In genomic region chr1:109282952-109283747, GRCh38 we compare ENCODE assay signal across 8 cellular contexts. TPM values are rescaled to one million over a fixed set of nuclear protein-coding genes. Genes with fewer than 3 reads are reported as not detected.
A peak's percentile ranks its signal among the peaks of the same experiment; 100 is the strongest.
DNase-seq lines count a peak whose midpoint lies in the region; ATAC-seq, FAIRE-seq and TF ChIP-seq lines count a peak whose summit lies in the region.

PSRC1 (minus strand) TSS chr1:109283145.

- H3K27me3 ChIP-seq in BLaER1 = no peaks in the 10 kb centered on the region

- H3K4me1 ChIP-seq in BLaER1 = peaks cover 40% of the 10 kb centered on the region

- peak; percentile 92 for ATAC-seq in HG03457 (IDR thresholded peaks at IDR 0.05; ENCODE audit: unreplicated experiment)
- ATAC-seq in left colon = peak; percentile 99

- H3K36me3 ChIP-seq in BLaER1 = peaks cover 25% of the 10 kb centered on the region

- H3K4me3 ChIP-seq in BLaER1 = peak within 1 kb of the TSS; percentile 73
- peak within 1 kb of the TSS; percentile 75 for H3K4me3 ChIP-seq in coronary artery

- H3K27ac ChIP-seq in BLaER1 = peak within 1 kb of the TSS; percentile 85
- H3K27ac ChIP-seq in coronary artery = peak within 1 kb of the TSS; percentile 78 to 89

- peak within 1 kb of the TSS; percentile 74 for H3K9ac ChIP-seq in BLaER1

- H3K9me3 ChIP-seq in BLaER1 = no peaks in the 10 kb centered on the region

- peak within 1 kb of the TSS; percentile 97 for H3K4me2 ChIP-seq in BLaER1

- peak; percentile 45 for TF ChIP-seq CTCF in coronary artery (IDR thresholded peaks at IDR 0.05)

- peak; percentile 97 for FAIRE-seq in GM19239 (lab: Jason Lieb, UNC)

- no peaks in the 10 kb centered on the region for H4K20me1 ChIP-seq in BLaER1

- DNase-seq in GM19239 (ENCODE audit: insufficient read length, low spot score) = peak; percentile 95
- DNase-seq in NCI-H524 treated with DMSO at 0.1 percent for 48 hours (lab: John Stamatoyannopoulos, UW) = peak; percentile 88
- DNase-seq in activated CD4-positive, alpha-beta T cell treated with anti-CD3 and anti-CD28 coated beads for 4 hours = peak; percentile 88 to 91
- peak; percentile 97 for DNase-seq in coronary artery (ENCODE audit: low spot score)
- peak; percentile 97 to 98 for DNase-seq in left colon
- peak; percentile 88 for DNase-seq in stimulated activated CD4-positive, alpha-beta T cell treated with anti-CD3 and anti-CD28 coated beads, Interleukin-1b, Interleukin-23, amount 100 ng/mL, for 48 hours

- intact Hi-C loops in left colon (cut with DNase I, micrococcal nuclease) = no loop called here

RNA-seq across cellular contexts. Expression of gene PSRC1, which starts in this region (rescaled TPM):
- total RNA-seq in left colon = 1 to 10 TPM; 3.1 to 6.1 TPM

Comparison
In these comparisons a context has a peak if more than half of its experiments do, and no peak if none do; other contexts are left out.
1. Peak in every context shown above with its lines: DNase-seq, ATAC-seq, H3K4me3 ChIP-seq and H3K27ac ChIP-seq.